10 cellular contexts compared by ENCODE assay signal in the genomic region with DNA sequence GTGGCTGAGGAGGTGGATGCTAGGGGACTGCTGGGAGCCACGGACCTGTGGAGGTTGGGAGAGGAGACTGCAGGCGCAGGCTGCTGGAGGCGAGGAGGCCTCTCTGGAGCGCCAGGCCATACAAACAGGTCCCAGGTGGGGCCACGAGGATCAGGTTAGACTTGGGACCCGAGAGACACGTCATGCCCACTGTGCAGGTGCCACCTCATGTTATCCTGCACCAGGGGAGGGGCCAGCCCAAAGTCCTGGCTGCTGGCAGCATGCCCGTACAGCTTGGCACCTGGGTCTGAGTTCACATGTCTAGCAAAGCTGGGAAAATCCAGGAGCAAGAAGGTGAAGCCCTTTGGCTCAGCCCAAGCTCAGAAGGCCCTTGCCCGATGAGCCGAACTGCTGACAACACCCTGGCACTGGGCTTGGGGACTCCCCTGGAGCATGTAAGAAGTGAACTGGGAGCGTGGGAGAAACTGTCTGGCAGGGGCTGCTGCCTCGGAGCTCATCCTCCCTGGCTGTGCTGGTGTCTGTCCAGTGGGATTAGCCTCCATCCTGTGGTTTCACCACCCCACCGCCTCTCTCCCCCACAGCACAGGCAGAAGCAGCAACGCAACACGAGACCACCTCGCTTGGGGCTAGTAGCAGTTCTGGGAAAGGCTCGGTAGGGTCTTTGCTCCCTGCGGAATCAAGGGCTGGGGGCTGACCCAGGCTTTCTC. TPM values are rescaled to one million over a fixed set of nuclear protein-coding genes. Genes with fewer than 3 reads are reported as not detected.
DNase-seq lines count a peak whose midpoint lies in the region; ATAC-seq and TF ChIP-seq lines count a peak whose summit lies in the region.
"Had no signal": no experiment of that assay in that cellular context is flagged by ENCODE, and none has a peak within 500 bp of the region (broad histone marks: within the 10 kb centered on the region; RNA-seq: fewer than 3 reads in every experiment).

No MANE protein-coding gene starts in this region.

- H3K9ac ChIP-seq in SK-N-MC (ENCODE audit: insufficient read length) = no peak overlapping the region

- no peak for TF ChIP-seq EP300 in stomach (IDR thresholded peaks at IDR 0.05)

- peaks cover 14% of the 10 kb centered on the region for H3K36me3 Mint-ChIP-seq in activated naive CD4-positive, alpha-beta T cell treated with anti-CD3 and anti-CD28 coated beads, Interleukin-2, amount 50 U/mL, for 24 hours
- no peaks in the 10 kb centered on the region for H3K36me3 Mint-ChIP-seq in glutamatergic neuron (ENCODE audit: unreplicated experiment)

- no peaks in the 10 kb centered on the region for H3K27me3 Mint-ChIP-seq in activated naive CD4-positive, alpha-beta T cell treated with anti-CD3 and anti-CD28 coated beads, Interleukin-2, amount 50 U/mL, for 24 hours
- peaks cover 14% of the 10 kb centered on the region for H3K27me3 Mint-ChIP-seq in glutamatergic neuron (ENCODE audit: unreplicated experiment)

- H3K27me3 ChIP-seq in stomach = no peaks in the 10 kb centered on the region

- H3K4me3 ChIP-seq in SK-N-MC (no peak overlapping the region), stomach (no peak overlapping the region)
- H3K4me3 ChIP-seq: PC-9 had no signal

- H3K36me3 ChIP-seq in SK-N-MC (ENCODE audit: insufficient read depth, low read length) (peaks cover 31% of the 10 kb centered on the region), stomach (peaks cover 22 to 38% (median 36%) of the 10 kb centered on the region in 4 donors)

- H3K9me3 ChIP-seq in SK-N-MC (ENCODE audit: low read depth, low read length) (no peaks in the 10 kb centered on the region), stomach (no peaks in the 10 kb centered on the region)

- peak overlapping the region; percentile 65 for H3K27ac Mint-ChIP-seq in activated naive CD4-positive, alpha-beta T cell treated with anti-CD3 and anti-CD28 coated beads, Interleukin-2, amount 50 U/mL, for 24 hours
- H3K27ac Mint-ChIP-seq in glutamatergic neuron (ENCODE audit: unreplicated experiment) = no peak overlapping the region

- TF ChIP-seq POLR2A in stomach (IDR thresholded peaks at IDR 0.05) = no peak

- DNase-seq in activated naive CD4-positive, alpha-beta T cell (lab: John Stamatoyannopoulos, UW) = no peak
- DNase-seq in SK-N-MC (ENCODE audit: low read depth, low spot score) (no peak), fibroblast of peridontal ligament (ENCODE audit: extremely low read depth) (peak; percentile 9), stomach (peak; percentile 97), glutamatergic neuron (no peak)
- DNase-seq: retina had no signal

- no peak overlapping the region for H3K4me3 Mint-ChIP-seq in activated naive CD4-positive, alpha-beta T cell treated with anti-CD3 and anti-CD28 coated beads, Interleukin-2, amount 50 U/mL, for 24 hours
- no peak overlapping the region for H3K4me3 Mint-ChIP-seq in glutamatergic neuron (ENCODE audit: unreplicated experiment)

- peak overlapping the region; percentile 91 for H3K27ac ChIP-seq in SK-N-MC
- peak overlapping the region; percentile 92 to 100 (median 98) for H3K27ac ChIP-seq in stomach
- H3K27ac ChIP-seq: PC-9 had no signal

- peaks cover 43% of the 10 kb centered on the region for H3K4me1 Mint-ChIP-seq in activated naive CD4-positive, alpha-beta T cell treated with anti-CD3 and anti-CD28 coated beads, Interleukin-2, amount 50 U/mL, for 24 hours
- H3K4me1 Mint-ChIP-seq in glutamatergic neuron (ENCODE audit: low read depth, unreplicated experiment) = peaks cover 7% of the 10 kb centered on the region

- WGBS in stomach, 5 donors = 34 to 61% (median 50%) methylated on average over 12 to 18 of the region's 18 CpGs

- peaks cover 73 to 91% (median 90%) of the 10 kb centered on the region in 4 donors for H3K4me1 ChIP-seq in stomach

- intact Hi-C loops in stomach (cut with DNase I; ENCODE audit: low total_unique reads) = no loop called here

- ATAC-seq in GM21526 (IDR thresholded peaks at IDR 0.05; ENCODE audit: low FRiP score, unreplicated experiment) = no peak
- ATAC-seq in HG03139 (IDR thresholded peaks at IDR 0.05; ENCODE audit: unreplicated experiment) = no peak

- H3K9me3 Mint-ChIP-seq in activated naive CD4-positive, alpha-beta T cell treated with anti-CD3 and anti-CD28 coated beads, Interleukin-2, amount 50 U/mL, for 24 hours = no peaks in the 10 kb centered on the region
- H3K9me3 Mint-ChIP-seq in glutamatergic neuron (ENCODE audit: unreplicated experiment) = peaks cover 17% of the 10 kb centered on the region

- TF ChIP-seq CTCF in stomach (IDR thresholded peaks at IDR 0.05) (no peak), glutamatergic neuron (IDR thresholded peaks at IDR 0.05; ENCODE audit: partially characterized antibody, unreplicated experiment) (no peak)

RNA-seq across cellular contexts. Expression of a gene that starts 5.3 kb away (rescaled TPM):
- total RNA-seq in stomach (100 to 1,000 TPM in 3 of 5 donors, 10 to 100 TPM in 2; 57.1 to 435 (median 117) TPM), glutamatergic neuron (ENCODE audit: unreplicated experiment) (432 TPM)
- 100 to 1,000 TPM; 154 to 240 (median 212) TPM for polyA plus RNA-seq in stomach

RNA-seq across cellular contexts. Expression of a gene that starts 5.6 kb away (rescaled TPM):
- 1,000 to 10,000 TPM in 2 of 5 donors, 100 to 1,000 TPM in 3; 401 to 1,308 (median 815) TPM for total RNA-seq in stomach
- 100 to 1,000 TPM; 426 to 709 (median 528) TPM for polyA plus RNA-seq in stomach
- total RNA-seq in glutamatergic neuron (ENCODE audit: unreplicated experiment) = 259 TPM

RNA-seq across cellular contexts. Expression of a gene that starts 25.5 kb away (rescaled TPM):
- 100 to 1,000 TPM in 2 of 5 donors, 10 to 100 TPM in 2, 1 to 10 TPM in 1; 5.8 to 224 (median 90.1) TPM for total RNA-seq in stomach
- polyA plus RNA-seq in stomach = 10 to 100 TPM; 33.6 to 42.3 (median 36.8) TPM
- 80.6 TPM for total RNA-seq in glutamatergic neuron (ENCODE audit: unreplicated experiment)

RNA-seq across cellular contexts. Expression of a gene that starts 25.6 kb away (rescaled TPM):
- total RNA-seq in stomach (100 to 1,000 TPM in 3 of 5 donors, 10 to 100 TPM in 2; 49.8 to 141 (median 108) TPM), glutamatergic neuron (ENCODE audit: unreplicated experiment) (118 TPM)
- 100 to 1,000 TPM; 231 to 276 (median 257) TPM for polyA plus RNA-seq in stomach

RNA-seq across cellular contexts. Expression of a gene that starts 31.0 kb away (rescaled TPM):
- total RNA-seq in stomach (not detected), glutamatergic neuron (ENCODE audit: unreplicated experiment) (0.81 TPM)
- 1 to 10 TPM in 1 of 3 donors, under 1 TPM in 1, not detected in 1; 0.58 to 2.0 TPM for polyA plus RNA-seq in stomach
- total RNA-seq: PC-9 had no signal

Comparison
In these comparisons a context has a peak if more than half of its experiments do, and no peak if none do; other contexts are left out.
1. DNase-seq: peak in fibroblast of peridontal ligament (single experiment) and stomach (single experiment); none in activated naive CD4-positive, alpha-beta T cell (0 of 4), SK-N-MC (single experiment) and glutamatergic neuron (single experiment).